23 cellular contexts compared by ENCODE assay signal in genomic region chr6:76671751-76672150, GRCh38.
"Had no signal": no experiment of that assay in that cellular context is flagged by ENCODE, and none has a peak within 500 bp of the region (broad histone marks: within the 10 kb centered on the region; RNA-seq: fewer than 3 reads in every experiment).

No MANE protein-coding gene starts in this region.

- H3K9me3 ChIP-seq: esophagus squamous epithelium, gastroesophageal sphincter, heart left ventricle, left ventricle myocardium inferior, lower lobe of right lung had no signal

- H3K79me2 ChIP-seq: hepatocyte had no signal

- FAIRE-seq: colon, frontal cortex, kidney had no signal

- H3K4me1 Mint-ChIP-seq: immature natural killer cell, memory B cell had no signal

- H3K27ac Mint-ChIP-seq: immature natural killer cell, memory B cell had no signal

- H3K27me3 ChIP-seq: esophagus squamous epithelium, foreskin keratinocyte, gastroesophageal sphincter, heart left ventricle, hepatocyte had no signal

- H2AFZ ChIP-seq: hepatocyte had no signal

- DNase-seq: effector CD8-positive, alpha-beta T cell; erythroblast; esophagus squamous epithelium; foreskin keratinocyte; heart left ventricle; hypothalamus; immature natural killer cell; islet precursor cell; kidney; kidney glomerular epithelial cell; left colon; left ventricle myocardium inferior; lower lobe of right lung; mammary epithelial cell; mesendoderm; midbrain had no signal

- H3K4me3 Mint-ChIP-seq: immature natural killer cell, memory B cell had no signal

- H3K27ac ChIP-seq: coronary artery, epithelial cell of prostate, esophagus squamous epithelium, foreskin keratinocyte, gastroesophageal sphincter, heart left ventricle, hepatocyte, left ventricle myocardium inferior, lower lobe of right lung had no signal

- H3K4me1 ChIP-seq: esophagus squamous epithelium, foreskin keratinocyte, gastroesophageal sphincter, heart left ventricle, left ventricle myocardium inferior, lower lobe of right lung had no signal

- H3K4me3 ChIP-seq: coronary artery, esophagus squamous epithelium, gastroesophageal sphincter, heart left ventricle, hepatocyte, left ventricle myocardium inferior, lower lobe of right lung had no signal

- H3K4me2 ChIP-seq: hepatocyte had no signal

- H3K36me3 Mint-ChIP-seq: immature natural killer cell, memory B cell had no signal

- H3K36me3 ChIP-seq: esophagus squamous epithelium, gastroesophageal sphincter, heart left ventricle, left ventricle myocardium inferior, lower lobe of right lung had no signal

- H3K27me3 Mint-ChIP-seq: memory B cell had no signal
